ENCODE assay signal across 1 cellular context in the genomic region with DNA sequence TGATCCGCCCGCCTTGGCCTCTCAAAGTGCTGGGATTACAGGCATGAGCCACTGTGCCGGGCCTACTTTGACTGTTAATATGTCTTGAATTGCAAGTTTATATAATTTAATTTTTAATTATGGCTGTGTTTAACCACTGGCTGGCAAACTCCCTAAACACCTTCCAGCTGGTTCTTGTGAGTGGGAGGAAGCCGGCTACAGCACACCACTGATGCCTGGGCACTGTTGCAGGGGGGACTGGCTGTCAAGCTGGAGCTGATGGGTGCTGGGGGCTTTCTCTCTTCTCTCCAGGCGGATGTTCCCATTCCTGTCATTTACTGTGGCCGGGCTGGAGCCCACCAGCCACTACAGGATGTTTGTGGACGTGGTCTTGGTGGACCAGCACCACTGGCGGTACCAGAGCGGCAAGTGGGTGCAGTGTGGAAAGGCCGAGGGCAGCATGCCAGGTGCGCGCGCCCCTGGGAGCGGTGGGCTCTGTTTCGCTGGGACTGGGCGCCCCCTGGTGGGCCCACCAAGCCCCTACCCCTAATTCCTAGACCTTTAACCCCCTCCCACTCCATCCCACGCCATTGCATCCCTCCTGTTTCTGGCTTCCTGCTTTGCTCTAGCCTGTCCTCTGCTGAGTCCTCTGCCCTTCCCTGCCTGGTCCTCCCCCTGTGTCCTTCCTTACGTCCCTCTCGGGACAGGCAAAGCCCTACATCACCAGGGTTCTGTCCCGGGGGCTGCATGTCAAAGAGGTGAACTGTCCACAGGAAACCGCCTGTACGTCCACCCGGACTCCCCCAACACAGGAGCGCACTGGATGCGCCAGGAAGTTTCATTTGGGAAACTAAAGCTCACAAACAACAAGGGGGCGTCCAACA.
A peak's percentile ranks its signal among the peaks of the same experiment; 100 is the strongest.
TF ChIP-seq lines count a peak whose summit lies in the region.

No MANE protein-coding gene starts in this region.

TF ChIP-seq in GM12878, 131 proteins besides CTCF, POLR2A, EP300 and RAD21:
- TF ChIP-seq STAT3 (IDR thresholded peaks at IDR 0.05; ENCODE audit: low read depth, low read length), result no peak
- no peak for TF ChIP-seq SMAD1 (IDR thresholded peaks at IDR 0.05; ENCODE audit: low read depth, partially characterized antibody)
- TF ChIP-seq BACH1 (IDR thresholded peaks at IDR 0.05; ENCODE audit: borderline replicate concordance), result no peak
- no peak for TF ChIP-seq CHD1 (IDR thresholded peaks at IDR 0.05; ENCODE audit: low read depth, low read length)
- no peak for TF ChIP-seq NRF1 (conservative IDR thresholded peaks at IDR 0.05; ENCODE audit: low read depth, low read length)
- TF ChIP-seq GATAD2B (conservative IDR thresholded peaks at IDR 0.05; ENCODE audit: low read depth), result no peak
- TF ChIP-seq, protein P1, sequence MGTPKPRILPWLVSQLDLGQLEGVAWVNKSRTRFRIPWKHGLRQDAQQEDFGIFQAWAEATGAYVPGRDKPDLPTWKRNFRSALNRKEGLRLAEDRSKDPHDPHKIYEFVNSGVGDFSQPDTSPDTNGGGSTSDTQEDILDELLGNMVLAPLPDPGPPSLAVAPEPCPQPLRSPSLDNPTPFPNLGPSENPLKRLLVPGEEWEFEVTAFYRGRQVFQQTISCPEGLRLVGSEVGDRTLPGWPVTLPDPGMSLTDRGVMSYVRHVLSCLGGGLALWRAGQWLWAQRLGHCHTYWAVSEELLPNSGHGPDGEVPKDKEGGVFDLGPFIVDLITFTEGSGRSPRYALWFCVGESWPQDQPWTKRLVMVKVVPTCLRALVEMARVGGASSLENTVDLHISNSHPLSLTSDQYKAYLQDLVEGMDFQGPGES (IDR thresholded peaks at IDR 0.05), result no peak
- no peak for TF ChIP-seq BCL11A (IDR thresholded peaks at IDR 0.05; ENCODE audit: low read depth, low read length)
- TF ChIP-seq EZH2 (IDR thresholded peaks at IDR 0.05; ENCODE audit: borderline replicate concordance, control insufficient read depth, low read depth, low read length), result no peak
- TF ChIP-seq IKZF1 (conservative IDR thresholded peaks at IDR 0.05), result 0 out of 2 replicates have a peak, but pooled peaks have one; percentile 13
- 0 out of 2 replicates have a peak, but pooled peaks have one; percentile 60 for TF ChIP-seq HDGF (IDR thresholded peaks at IDR 0.05)
- peak in 1 of 2 experiments; percentile 46; a peak in 1 of 3 replicates for TF ChIP-seq EGR1 (IDR thresholded peaks at IDR 0.05; ENCODE audit: borderline replicate concordance in 1 of 2, low read depth in 2 of 2, low read length in 2 of 2)
- no peak for TF ChIP-seq MTA3 (IDR thresholded peaks at IDR 0.05; ENCODE audit: borderline replicate concordance, low read length)
- 0 out of 2 replicates have a peak, but pooled peaks have one; percentile 14 for TF ChIP-seq TCF12 (IDR thresholded peaks at IDR 0.05; ENCODE audit: low read depth, low read length)
- peak; percentile 75 for TF ChIP-seq SMC3 (IDR thresholded peaks at IDR 0.05; ENCODE audit: borderline replicate concordance, low read length)
- TF ChIP-seq NR2C1 (IDR thresholded peaks at IDR 0.05), result 0 out of 2 replicates have a peak, but pooled peaks have one; percentile 21
- TF ChIP-seq NR2F1 (conservative IDR thresholded peaks at IDR 0.05), result peak; percentile 80
- no peak for TF ChIP-seq RUNX3 (IDR thresholded peaks at IDR 0.05; ENCODE audit: low read length)
- TF ChIP-seq TCF3 (IDR thresholded peaks at IDR 0.05; ENCODE audit: borderline replicate concordance, insufficient read depth, low read depth, low read length), result 0 out of 2 replicates have a peak, but pooled peaks have one; percentile 13
- peak; percentile 10 for TF ChIP-seq MEF2B (IDR thresholded peaks at IDR 0.05; ENCODE audit: partially characterized antibody, poor library complexity, severe bottlenecking)
- TF ChIP-seq, protein P2, sequence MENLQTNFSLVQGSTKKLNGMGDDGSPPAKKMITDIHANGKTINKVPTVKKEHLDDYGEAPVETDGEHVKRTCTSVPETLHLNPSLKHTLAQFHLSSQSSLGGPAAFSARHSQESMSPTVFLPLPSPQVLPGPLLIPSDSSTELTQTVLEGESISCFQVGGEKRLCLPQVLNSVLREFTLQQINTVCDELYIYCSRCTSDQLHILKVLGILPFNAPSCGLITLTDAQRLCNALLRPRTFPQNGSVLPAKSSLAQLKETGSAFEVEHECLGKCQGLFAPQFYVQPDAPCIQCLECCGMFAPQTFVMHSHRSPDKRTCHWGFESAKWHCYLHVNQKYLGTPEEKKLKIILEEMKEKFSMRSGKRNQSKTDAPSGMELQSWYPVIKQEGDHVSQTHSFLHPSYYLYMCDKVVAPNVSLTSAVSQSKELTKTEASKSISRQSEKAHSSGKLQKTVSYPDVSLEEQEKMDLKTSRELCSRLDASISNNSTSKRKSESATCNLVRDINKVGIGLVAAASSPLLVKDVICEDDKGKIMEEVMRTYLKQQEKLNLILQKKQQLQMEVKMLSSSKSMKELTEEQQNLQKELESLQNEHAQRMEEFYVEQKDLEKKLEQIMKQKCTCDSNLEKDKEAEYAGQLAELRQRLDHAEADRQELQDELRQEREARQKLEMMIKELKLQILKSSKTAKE (IDR thresholded peaks at IDR 0.05; ENCODE audit: low read depth, poor library complexity, severe bottlenecking), result no peak
- no peak for TF ChIP-seq PML (IDR thresholded peaks at IDR 0.05; ENCODE audit: low read length)
TF ChIP-seq in GM12878: peak in this region for 9.
